17 cellular contexts compared by ENCODE assay signal in the genomic region with DNA sequence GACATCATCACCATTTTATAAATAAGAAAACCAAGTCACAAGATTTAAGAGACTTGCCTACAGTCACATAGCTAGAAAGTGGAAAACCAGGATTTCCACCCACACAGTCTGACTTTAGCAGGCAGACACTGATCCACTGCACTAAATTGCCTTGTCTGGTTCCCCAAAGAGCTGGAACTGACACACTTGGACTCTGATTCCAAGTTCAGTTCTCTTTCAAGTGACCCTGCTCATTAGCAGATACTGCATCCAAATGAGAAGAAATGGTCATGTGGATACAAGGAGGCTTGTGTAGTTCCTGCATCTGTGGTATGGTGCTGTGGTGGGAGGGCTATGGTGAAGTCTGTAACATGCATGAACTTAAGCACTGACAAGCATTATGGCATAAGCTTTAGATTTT.
DNase-seq lines count a peak whose midpoint lies in the region; ATAC-seq, FAIRE-seq and TF ChIP-seq lines count a peak whose summit lies in the region.
"Had no signal": no experiment of that assay in that cellular context is flagged by ENCODE, and none has a peak within 500 bp of the region (broad histone marks: within the 10 kb centered on the region; RNA-seq: fewer than 3 reads in every experiment).

No MANE protein-coding gene starts in this region.

- H3K9ac ChIP-seq in IMR-90 (ENCODE audit: low read depth, low read length) = no peak overlapping the region
- no peak overlapping the region for H3K9ac ChIP-seq in H1 (replicated peaks in 1 of 4; ENCODE audit: extremely low read depth in 1 of 4, low read depth in 3 of 4, low read length in 3 of 4)

- TF ChIP-seq CTCF in IMR-90 (conservative IDR thresholded peaks at IDR 0.05; ENCODE audit: low read depth, low read length) = no peak
- no peak for TF ChIP-seq CTCF in H1 (IDR thresholded peaks at IDR 0.05; ENCODE audit: control extremely low read depth in 1 of 3, insufficient read depth in 1 of 3, low read depth in 1 of 3, low read length in 3 of 3)
- TF ChIP-seq CTCF in psoas muscle (IDR thresholded peaks at IDR 0.05) = no peak

- H3K23ac ChIP-seq in IMR-90 (ENCODE audit: low read depth, low read length) (no peak overlapping the region), H1 (ENCODE audit: insufficient read length) (no peak overlapping the region)

- no peak overlapping the region for H2AK5ac ChIP-seq in IMR-90 (ENCODE audit: low read depth, low read length)
- no peak overlapping the region for H2AK5ac ChIP-seq in H1 (ENCODE audit: low read depth, low read length)

- H3K23me2 ChIP-seq in H1 (ENCODE audit: low read depth, low read length) = no peaks in the 10 kb centered on the region; the same call in 1 of the 2 replicates

- 0 out of 2 replicates have a peak overlapping the region, but pooled peaks have one; percentile 45 for H3K14ac ChIP-seq in IMR-90 (replicated peaks; ENCODE audit: low read depth, low read length)
- H3K14ac ChIP-seq in H1 (ENCODE audit: insufficient read length) = no peak overlapping the region

- dilution Hi-C loops in IMR-90 (cut with HindIII; ENCODE audit: low sequenced_read_pairs, unreplicated experiment) = no loop called here

- no peaks in the 10 kb centered on the region for H3K9me3 ChIP-seq in IMR-90 (ENCODE audit: control insufficient read depth, insufficient read depth, low read length)
- no peaks in the 10 kb centered on the region for H3K9me3 ChIP-seq in H1 (ENCODE audit: insufficient read depth in 2 of 2, low read depth in 1 of 2, low read length in 1 of 2)
- H3K9me3 ChIP-seq in psoas muscle = no peaks in the 10 kb centered on the region
- no peaks in the 10 kb centered on the region for H3K9me3 ChIP-seq in MG63

- intact Hi-C loops in IMR-90 (cut with micrococcal nuclease) (no loop called here), psoas muscle (cut with DNase I) (loop anchor here (5.0 kb wide), 1 partner anchor 35 kb away; no protein-coding TSS in a partner anchor)

- no peak overlapping the region for H2AK9ac ChIP-seq in IMR-90 (replicated peaks; ENCODE audit: low read depth, low read length, poor library complexity)

- H3K4me1 ChIP-seq in IMR-90 (ENCODE audit: control insufficient read depth, insufficient read depth, low read length) = no peaks in the 10 kb centered on the region
- H3K4me1 ChIP-seq in H1 (replicated peaks in 1 of 4; ENCODE audit: control insufficient read depth in 3 of 4, insufficient read depth in 4 of 4, low read length in 3 of 4) = no peaks in the 10 kb centered on the region
- H3K4me1 ChIP-seq in psoas muscle = peaks cover 28% of the 10 kb centered on the region

- peak overlapping the region; percentile 56 for H2AFZ ChIP-seq in IMR-90 (replicated peaks; ENCODE audit: low read length, poor library complexity)
- H2AFZ ChIP-seq in H1 (ENCODE audit: low read length) = no peak overlapping the region

- no peak overlapping the region for H2BK12ac ChIP-seq in H1 (ENCODE audit: low read depth, low read length)

- H3K27me3 ChIP-seq in IMR-90 (ENCODE audit: control insufficient read depth, insufficient read depth, low read length) (no peaks in the 10 kb centered on the region), H1 (replicated peaks in 1 of 4; ENCODE audit: control insufficient read depth in 3 of 4, extremely low read depth in 1 of 4, insufficient read depth in 3 of 4, low read length in 3 of 4) (no peaks in the 10 kb centered on the region), psoas muscle (ENCODE audit: insufficient read depth in 3 of 3, low read length in 2 of 3) (no peaks in the 10 kb centered on the region), MG63 (no peaks in the 10 kb centered on the region)

- TF ChIP-seq EP300 in H1 (IDR thresholded peaks at IDR 0.05; ENCODE audit: borderline replicate concordance in 1 of 2, low read depth in 2 of 2, low read length in 2 of 2) = no peak

- in situ Hi-C loops in IMR-90 (cut with MboI; ENCODE audit: low sequenced_read_pairs) = no loop called here

- no peak overlapping the region for H2BK20ac ChIP-seq in IMR-90 (ENCODE audit: low read depth, low read length)
- H2BK20ac ChIP-seq in H1 (ENCODE audit: low read length) = no peak overlapping the region

- H3K9me1 ChIP-seq in IMR-90 (ENCODE audit: insufficient read depth, low read length) = no peaks in the 10 kb centered on the region

- H3K4ac ChIP-seq in IMR-90 (ENCODE audit: low read depth, low read length) (0 out of 2 replicates have a peak overlapping the region, but pooled peaks have one; percentile 25), H1 (replicated peaks; ENCODE audit: insufficient read length, low read depth, low read length) (no peak overlapping the region)

- H3K79me1 ChIP-seq in IMR-90 (ENCODE audit: low read depth in 1 of 2, low read length in 2 of 2) (no peaks in the 10 kb centered on the region), H1 (ENCODE audit: low read depth, low read length) (no peaks in the 10 kb centered on the region)

- no peaks in the 10 kb centered on the region for H3K36me3 ChIP-seq in IMR-90 (ENCODE audit: control insufficient read depth, insufficient read depth, low read length)
- H3K36me3 ChIP-seq in H1 (ENCODE audit: control insufficient read depth in 2 of 4, insufficient read depth in 4 of 4, low read length in 3 of 4) = no peaks in the 10 kb centered on the region
- no peaks in the 10 kb centered on the region for H3K36me3 ChIP-seq in psoas muscle (ENCODE audit: insufficient read depth in 1 of 2, low read depth in 1 of 2)
- H3K36me3 ChIP-seq in MG63 = no peaks in the 10 kb centered on the region

- H3K4me2 ChIP-seq in IMR-90 (ENCODE audit: low read depth, low read length) = no peak overlapping the region
- no peak overlapping the region for H3K4me2 ChIP-seq in H1 (ENCODE audit: insufficient read depth in 1 of 2, low read depth in 2 of 2, low read length in 2 of 2)

- peak overlapping the region; percentile 27; the same call in 1 of the 3 replicates for H2BK15ac ChIP-seq in IMR-90 (ENCODE audit: low read depth, low read length)
- no peak overlapping the region for H2BK15ac ChIP-seq in H1 (ENCODE audit: low read length)

- no peak overlapping the region for H4K91ac ChIP-seq in IMR-90 (ENCODE audit: insufficient read depth, low read depth, low read length)
- no peak overlapping the region for H4K91ac ChIP-seq in H1 (replicated peaks; ENCODE audit: insufficient read length, low read length)

- H3K27ac ChIP-seq in IMR-90 (ENCODE audit: insufficient read depth, low read length) (no peak overlapping the region), H1 (ENCODE audit: low read depth, low read length) (no peak overlapping the region), psoas muscle (peak overlapping the region; percentile 65)
- H3K27ac ChIP-seq: C4-2B had no signal

- H3K18ac ChIP-seq in IMR-90 (ENCODE audit: low read depth, low read length) = no peak overlapping the region
- no peak overlapping the region for H3K18ac ChIP-seq in H1 (ENCODE audit: extremely low read depth, low read length)

- H3K56ac ChIP-seq in IMR-90 (ENCODE audit: extremely low read depth, insufficient read depth, low read length) (peak overlapping the region; percentile 5; the same call in 1 of the 2 replicates), H1 (replicated peaks; ENCODE audit: insufficient read length, low read depth, low read length) (no peak overlapping the region)

- POLR2A ChIA-PET in IMR-90 (lab: Charles Lee; ENCODE audit: unreplicated experiment) (no interaction called here), H1 (lab: Charles Lee; ENCODE audit: partially characterized antibody) (no interaction called here)

- no peak for ATAC-seq in IMR-90 (ENCODE audit: low read depth)
- peak in 2 of 4 donors; percentile 10 to 24 for ATAC-seq in psoas muscle

- no peak overlapping the region for H2BK120ac ChIP-seq in IMR-90 (ENCODE audit: low read depth, low read length)
- H2BK120ac ChIP-seq in H1 (replicated peaks; ENCODE audit: low read depth, low read length) = no peak overlapping the region

- no peak for TF ChIP-seq POLR2A in IMR-90 (IDR thresholded peaks at IDR 0.05; ENCODE audit: low read depth, low read length)
- no peak for TF ChIP-seq POLR2A in H1 (IDR thresholded peaks at IDR 0.05; ENCODE audit: control extremely low read depth in 1 of 2, low read depth in 2 of 2, low read length in 2 of 2)
- TF ChIP-seq POLR2A in GM12891 (IDR thresholded peaks at IDR 0.05; ENCODE audit: low read depth, low read length) = no peak

- CTCF ChIA-PET in IMR-90 (lab: Yijun Ruan, JAX) = interaction anchor here (1.3 kb wide), 1 partner anchor 136 kb away, joined by 3 read pairs; no protein-coding TSS in a partner anchor
- CTCF ChIA-PET in H1 (lab: Charles Lee; ENCODE audit: partially characterized antibody) = interaction anchor here (0.7 to 1.3 kb wide), 2 partner anchors 140 to 166 kb away, joined by 3 to 4 read pairs; no protein-coding TSS in a partner anchor

- H3K4me3 ChIP-seq in IMR-90 (ENCODE audit: insufficient read depth, low read depth, low read length) (no peak overlapping the region), H1 (ENCODE audit: extremely low read depth in 1 of 4, insufficient read depth in 2 of 4, low read depth in 3 of 4, low read length in 4 of 4) (no peak overlapping the region), psoas muscle (no peak overlapping the region), MG63 (no peak overlapping the region)

- H4K5ac ChIP-seq in IMR-90 (ENCODE audit: low read depth, low read length) (no peak overlapping the region), H1 (ENCODE audit: insufficient read length, low read depth, low read length) (no peak overlapping the region)

- H4K20me1 ChIP-seq in IMR-90 (ENCODE audit: insufficient read depth, low read length) (no peaks in the 10 kb centered on the region), H1 (replicated peaks in 1 of 2; ENCODE audit: control insufficient read depth in 1 of 2, insufficient read depth in 2 of 2, low read length in 2 of 2) (no peaks in the 10 kb centered on the region)

- H4K8ac ChIP-seq in IMR-90 (ENCODE audit: low read depth in 2 of 2, low read length in 2 of 2) (no peak overlapping the region), H1 (ENCODE audit: extremely low read depth, insufficient read depth, low read length) (no peak overlapping the region)

- H2BK5ac ChIP-seq in IMR-90 (ENCODE audit: low read depth, low read length, poor library complexity, severe bottlenecking) (no peak overlapping the region), H1 (ENCODE audit: low read depth, low read length) (no peak overlapping the region)

- no TSS peak for BruUV-seq in IMR-90 (replicated peaks; lab: Mats Ljungman, UMichigan)

- no peak for TF ChIP-seq RAD21 in IMR-90 (IDR thresholded peaks at IDR 0.05; ENCODE audit: low read length)
- no peak for TF ChIP-seq RAD21 in H1 (IDR thresholded peaks at IDR 0.05 in 1 of 2, conservative IDR thresholded peaks at IDR 0.05 in 1 of 2; ENCODE audit: low read depth in 2 of 2, low read length in 2 of 2)

- FAIRE-seq in H1 (lab: Jason Lieb, UNC) (peak; percentile 24), GM12891 (lab: Jason Lieb, UNC) (no peak)

- DNase-seq in IMR-90 (no peak), H1 (ENCODE audit: low read depth in 1 of 2, low spot score in 2 of 2) (no peak), psoas muscle (no peak), superior temporal gyrus (ENCODE audit: extremely low spot score) (peak; percentile 53), NCI-H1092 treated with DMSO at 0.1 percent for 48 hours (lab: John Stamatoyannopoulos, UW) (no peak), MG63 (no peak), GM12891 (ENCODE audit: insufficient read length, low spot score) (no peak)
- DNase-seq: DND-41, H7, HFFc6, KG1, MV-4-11, NCI-H1417, NCI-H1930, NCI-H345, NCI-H524 treated with DMSO at 0.1 percent for 48 hours had no signal

- no peaks in the 10 kb centered on the region for H3K79me2 ChIP-seq in H1 (ENCODE audit: control insufficient read depth in 1 of 2, insufficient read depth in 2 of 2, low read length in 2 of 2)
